In the genomic region with DNA sequence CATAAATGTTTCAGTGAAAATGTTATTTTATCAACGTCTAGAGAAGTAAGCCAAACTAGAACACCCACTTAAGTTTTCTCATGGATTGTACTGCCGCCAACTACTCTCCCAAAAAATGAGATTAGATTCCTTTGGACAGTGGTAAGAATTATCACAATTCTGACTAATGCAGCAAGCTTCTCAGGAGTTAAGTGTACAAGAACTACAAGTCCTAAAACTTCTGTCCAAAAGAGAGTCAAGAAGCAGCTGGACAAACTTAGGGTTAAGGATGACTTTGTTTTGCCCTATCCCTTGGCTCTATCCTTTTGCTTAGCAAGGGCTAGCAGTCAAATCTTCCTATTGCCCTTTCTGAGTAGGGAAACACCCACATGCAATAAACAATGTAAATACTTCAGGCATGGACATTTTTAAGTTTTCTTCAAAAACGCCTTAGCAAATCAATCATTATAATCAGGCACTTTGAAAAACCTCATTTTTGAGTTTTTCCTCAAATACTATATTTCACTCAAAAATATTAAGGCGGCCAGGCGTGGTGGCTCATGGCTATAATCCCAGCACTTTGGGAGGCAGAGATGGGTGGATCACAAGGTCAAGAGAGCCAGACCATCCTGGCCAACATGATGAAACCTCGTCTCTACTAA, we compare ENCODE assay signal across 17 cellular contexts. TPM values are rescaled to one million over a fixed set of nuclear protein-coding genes. Genes with fewer than 3 reads are reported as not detected.
DNase-seq lines count a peak whose midpoint lies in the region; ATAC-seq, FAIRE-seq and TF ChIP-seq lines count a peak whose summit lies in the region.
"Had no signal": no experiment of that assay in that cellular context is flagged by ENCODE, and none has a peak within 500 bp of the region (broad histone marks: within the 10 kb centered on the region; RNA-seq: fewer than 3 reads in every experiment).

No MANE protein-coding gene starts in this region.

- H3K27ac ChIP-seq in CD4-positive, alpha-beta T cell (ENCODE audit: low read depth, low read length) = no peak overlapping the region
- H3K27ac ChIP-seq in RWPE2 (ENCODE audit: poor library complexity, severe bottlenecking) (no peak overlapping the region), psoas muscle (peak overlapping the region; percentile 79), kidney (ENCODE audit: low read depth in 2 of 2, low read length in 2 of 2) (no peak overlapping the region)
- H3K27ac ChIP-seq: right lobe of liver, upper lobe of right lung had no signal

- no peaks in the 10 kb centered on the region for H3K27me3 ChIP-seq in CD4-positive, alpha-beta T cell (ENCODE audit: control insufficient read depth, insufficient read depth, low read length)
- H3K27me3 ChIP-seq in RWPE2 (ENCODE audit: insufficient read depth, poor library complexity, severe bottlenecking) = no peaks in the 10 kb centered on the region
- H3K27me3 ChIP-seq in psoas muscle (ENCODE audit: insufficient read depth in 3 of 3, low read length in 2 of 3) = no peaks in the 10 kb centered on the region
- H3K27me3 ChIP-seq: right lobe of liver, upper lobe of right lung had no signal

- 46 to 62% (median 48%) methylated on average over 6 of the region's 6 CpGs for WGBS in psoas muscle, 3 donors

- peaks cover 21% of the 10 kb centered on the region for H3K4me1 ChIP-seq in RWPE2 (ENCODE audit: insufficient read depth, poor library complexity, severe bottlenecking)
- H3K4me1 ChIP-seq in psoas muscle = peaks cover 39% of the 10 kb centered on the region
- peaks cover 6 to 11% of the 10 kb centered on the region in 2 donors for H3K4me1 ChIP-seq in kidney (ENCODE audit: control insufficient read depth in 1 of 2, insufficient read depth in 1 of 2, low read depth in 1 of 2, low read length in 2 of 2)

- ATAC-seq in CD4-positive, alpha-beta T cell (ENCODE audit: poor library complexity) = no peak
- ATAC-seq in RWPE2 (ENCODE audit: low read depth) (peak; percentile 38; the same call in 2 of the 3 replicates), psoas muscle (peak in 1 of 4 donors; percentile 61), GM21526 (IDR thresholded peaks at IDR 0.05; ENCODE audit: low FRiP score, unreplicated experiment) (no peak), HG02759 (IDR thresholded peaks at IDR 0.05; ENCODE audit: unreplicated experiment) (no peak)
- ATAC-seq: right lobe of liver, upper lobe of right lung had no signal

- no peaks in the 10 kb centered on the region for H3K9me3 Mint-ChIP-seq in CD4-positive, alpha-beta T cell
- H3K9me3 Mint-ChIP-seq: activated T-helper 2 cell treated with anti-CD3 and anti-CD28 coated beads, Interferon-gamma antibody, Interleukin-2, Interleukin-4, amounts not matched to agents 10 μg/mL and 5 μg/mL and 100 μg/mL, durations not matched to agents 14 hours and 24 hours and 36 hours; dendritic cell treated with granulocyte-macrophage colony-stimulating factor and Interleukin-4, amounts not matched to agents 40 ng/mL and 50 ng/mL, for 4 days had no signal

- H3K36me3 ChIP-seq in RWPE2 (ENCODE audit: low read depth) (no peaks in the 10 kb centered on the region; the same call in none of the 2 replicates), psoas muscle (ENCODE audit: insufficient read depth in 1 of 2, low read depth in 1 of 2) (no peaks in the 10 kb centered on the region), kidney (ENCODE audit: control insufficient read depth in 1 of 2, insufficient read depth in 2 of 2, low read length in 2 of 2) (no peaks in the 10 kb centered on the region)
- H3K36me3 ChIP-seq: right lobe of liver, upper lobe of right lung had no signal

- FAIRE-seq in kidney (lab: Jason Lieb, UNC) = no peak
- FAIRE-seq: H1 had no signal

- CTCF ChIA-PET in CD4-positive, alpha-beta T cell (lab: Charles Lee) = interaction anchor here (1.1 kb wide), 1 partner anchor 20 kb away, joined by 4 read pairs; no protein-coding TSS in a partner anchor

- no peak overlapping the region for H3K9ac ChIP-seq in kidney (ENCODE audit: low read length in 2 of 2)

- peaks cover 30% of the 10 kb centered on the region for H3K36me3 Mint-ChIP-seq in CD4-positive, alpha-beta T cell (ENCODE audit: low read depth)

- TF ChIP-seq CTCF in CD4-positive, alpha-beta T cell (IDR thresholded peaks at IDR 0.05) = no peak
- TF ChIP-seq CTCF in RWPE2 (IDR thresholded peaks at IDR 0.05; ENCODE audit: poor library complexity, severe bottlenecking) (no peak), foreskin fibroblast (IDR thresholded peaks at IDR 0.05; ENCODE audit: low read depth, low read length) (no peak), psoas muscle (IDR thresholded peaks at IDR 0.05) (no peak), kidney (IDR thresholded peaks at IDR 0.05; ENCODE audit: borderline replicate concordance, extremely low read depth, insufficient read depth) (no peak)

- H3K27ac Mint-ChIP-seq in CD4-positive, alpha-beta T cell = peak overlapping the region; percentile 36
- H3K27ac Mint-ChIP-seq: activated T-helper 2 cell treated with anti-CD3 and anti-CD28 coated beads, Interferon-gamma antibody, Interleukin-2, Interleukin-4, amounts not matched to agents 10 μg/mL and 5 μg/mL and 100 μg/mL, durations not matched to agents 14 hours and 24 hours and 36 hours; dendritic cell treated with granulocyte-macrophage colony-stimulating factor and Interleukin-4, amounts not matched to agents 40 ng/mL and 50 ng/mL, for 4 days had no signal

- H3K9me3 ChIP-seq in CD4-positive, alpha-beta T cell (ENCODE audit: control insufficient read depth, low read length) = no peaks in the 10 kb centered on the region
- H3K9me3 ChIP-seq in RWPE2 (ENCODE audit: severe bottlenecking) (no peaks in the 10 kb centered on the region), psoas muscle (no peaks in the 10 kb centered on the region), kidney (ENCODE audit: control insufficient read depth in 1 of 2, low read length in 2 of 2) (no peaks in the 10 kb centered on the region)
- H3K9me3 ChIP-seq: right lobe of liver, upper lobe of right lung had no signal

- H3K4me3 ChIP-seq in RWPE2 (ENCODE audit: severe bottlenecking) = no peak overlapping the region
- no peak overlapping the region for H3K4me3 ChIP-seq in foreskin fibroblast (ENCODE audit: low read depth in 1 of 2, low read length in 2 of 2)
- H3K4me3 ChIP-seq in psoas muscle = no peak overlapping the region
- no peak overlapping the region for H3K4me3 ChIP-seq in kidney (ENCODE audit: low read length in 2 of 2)
- H3K4me3 ChIP-seq: right lobe of liver, upper lobe of right lung had no signal

- no peak for DNase-seq in CD4-positive, alpha-beta T cell
- DNase-seq in RWPE2 (ENCODE audit: low spot score) = no peak
- DNase-seq in foreskin fibroblast = peak; percentile 51 to 73
- no peak for DNase-seq in psoas muscle
- DNase-seq in kidney = no peak
- no peak for DNase-seq in NCI-H526 treated with DMSO at 0.1 percent for 48 hours (lab: John Stamatoyannopoulos, UW)
- DNase-seq: activated CD4-positive, alpha-beta T cell treated with anti-CD3 and anti-CD28 coated beads for 1 hour; head of caudate nucleus; NCI-H446; right lobe of liver; SHP77 treated with DMSO at 0.1 percent for 48 hours; upper lobe of right lung had no signal

- H3K4me3 Mint-ChIP-seq in CD4-positive, alpha-beta T cell = no peak overlapping the region
- H3K4me3 Mint-ChIP-seq: dendritic cell treated with granulocyte-macrophage colony-stimulating factor and Interleukin-4, amounts not matched to agents 40 ng/mL and 50 ng/mL, for 4 days had no signal

- H3K4me1 Mint-ChIP-seq in CD4-positive, alpha-beta T cell (ENCODE audit: low read depth) = peaks cover 68% of the 10 kb centered on the region

- H3K27me3 Mint-ChIP-seq in CD4-positive, alpha-beta T cell = no peaks in the 10 kb centered on the region
- H3K27me3 Mint-ChIP-seq: dendritic cell treated with granulocyte-macrophage colony-stimulating factor and Interleukin-4, amounts not matched to agents 40 ng/mL and 50 ng/mL, for 4 days had no signal

- intact Hi-C loops in CD4-positive, alpha-beta T cell (cut with DNase I, micrococcal nuclease) = no loop called here
- intact Hi-C loops in psoas muscle (cut with DNase I) (no loop called here), kidney (cut with DNase I) (no loop called here)

- POLR2A ChIA-PET in CD4-positive, alpha-beta T cell (lab: Charles Lee) = interaction anchor here (0.5 to 1.6 kb wide), 2 partner anchors 19 to 21 kb away, joined by 3 to 5 read pairs; a partner anchor contains a TSS

RNA-seq across cellular contexts. Expression of a gene that starts 19.5 kb away (rescaled TPM):
- 100 to 1,000 TPM; 127 to 139 TPM for total RNA-seq in CD4-positive, alpha-beta T cell
- total RNA-seq in psoas muscle (100 to 1,000 TPM; 109 to 221 (median 160) TPM), kidney (79.6 TPM)
- polyA plus RNA-seq in psoas muscle (100 to 1,000 TPM in 2 of 3 donors, 10 to 100 TPM in 1; 87.2 to 391 (median 132) TPM), kidney (ENCODE audit: insufficient read depth, low read depth, low replicate concordance) (53.0 TPM)

Comparison
In these comparisons a context has a peak if more than half of its experiments do, and no peak if none do; other contexts are left out.
1. DNase-seq: peak in foreskin fibroblast (2 of 2); none in CD4-positive, alpha-beta T cell (0 of 10), RWPE2 (single experiment), psoas muscle (0 of 2), kidney (single experiment) and NCI-H526 treated with DMSO at 0.1 percent for 48 hours (single experiment).